Comparison of ENCODE assay signal across 1 cellular context in the genomic region with DNA sequence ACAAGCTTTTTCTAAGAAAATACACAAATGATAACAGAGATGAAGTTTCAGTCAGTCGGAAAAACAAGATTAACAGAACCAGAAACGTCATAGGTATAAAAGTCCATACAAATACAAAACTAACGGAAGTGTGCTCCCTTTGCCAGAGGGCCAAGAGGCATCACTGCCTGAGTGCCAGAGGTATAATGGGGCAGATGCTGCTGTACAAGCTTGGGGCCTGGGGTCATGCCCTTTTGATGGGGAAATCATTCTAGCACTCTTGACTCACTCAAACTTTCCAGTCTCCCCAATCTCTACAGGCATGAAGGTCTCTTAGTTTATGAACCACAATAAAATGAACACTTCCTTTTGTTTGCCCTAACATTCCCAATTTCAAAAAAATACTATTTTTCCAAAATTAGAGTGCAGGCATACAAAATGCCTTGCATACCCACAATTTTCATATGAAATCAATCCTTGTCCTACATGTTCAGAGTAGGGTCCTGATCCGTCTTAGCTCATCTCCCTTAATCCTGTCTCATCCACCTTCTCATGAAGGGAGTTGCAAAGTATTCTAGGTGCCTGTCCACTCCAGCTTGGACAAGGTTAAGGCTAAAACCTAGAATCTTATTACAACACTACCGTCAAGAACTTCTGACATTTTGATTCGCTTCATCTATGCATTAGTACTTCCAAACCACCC.
TF ChIP-seq lines count a peak whose summit lies in the region.

No MANE protein-coding gene starts in this region.

TF ChIP-seq in HCT116, 20 proteins besides CTCF, POLR2A, EP300 and RAD21 (continued from another document):
- TF ChIP-seq, protein P1, sequence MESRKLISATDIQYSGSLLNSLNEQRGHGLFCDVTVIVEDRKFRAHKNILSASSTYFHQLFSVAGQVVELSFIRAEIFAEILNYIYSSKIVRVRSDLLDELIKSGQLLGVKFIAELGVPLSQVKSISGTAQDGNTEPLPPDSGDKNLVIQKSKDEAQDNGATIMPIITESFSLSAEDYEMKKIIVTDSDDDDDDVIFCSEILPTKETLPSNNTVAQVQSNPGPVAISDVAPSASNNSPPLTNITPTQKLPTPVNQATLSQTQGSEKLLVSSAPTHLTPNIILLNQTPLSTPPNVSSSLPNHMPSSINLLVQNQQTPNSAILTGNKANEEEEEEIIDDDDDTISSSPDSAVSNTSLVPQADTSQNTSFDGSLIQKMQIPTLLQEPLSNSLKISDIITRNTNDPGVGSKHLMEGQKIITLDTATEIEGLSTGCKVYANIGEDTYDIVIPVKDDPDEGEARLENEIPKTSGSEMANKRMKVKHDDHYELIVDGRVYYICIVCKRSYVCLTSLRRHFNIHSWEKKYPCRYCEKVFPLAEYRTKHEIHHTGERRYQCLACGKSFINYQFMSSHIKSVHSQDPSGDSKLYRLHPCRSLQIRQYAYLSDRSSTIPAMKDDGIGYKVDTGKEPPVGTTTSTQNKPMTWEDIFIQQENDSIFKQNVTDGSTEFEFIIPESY (IDR thresholded peaks at IDR 0.05; ENCODE audit: extremely low read depth, insufficient replicate concordance, low read length): no peak
- TF ChIP-seq, protein P2, sequence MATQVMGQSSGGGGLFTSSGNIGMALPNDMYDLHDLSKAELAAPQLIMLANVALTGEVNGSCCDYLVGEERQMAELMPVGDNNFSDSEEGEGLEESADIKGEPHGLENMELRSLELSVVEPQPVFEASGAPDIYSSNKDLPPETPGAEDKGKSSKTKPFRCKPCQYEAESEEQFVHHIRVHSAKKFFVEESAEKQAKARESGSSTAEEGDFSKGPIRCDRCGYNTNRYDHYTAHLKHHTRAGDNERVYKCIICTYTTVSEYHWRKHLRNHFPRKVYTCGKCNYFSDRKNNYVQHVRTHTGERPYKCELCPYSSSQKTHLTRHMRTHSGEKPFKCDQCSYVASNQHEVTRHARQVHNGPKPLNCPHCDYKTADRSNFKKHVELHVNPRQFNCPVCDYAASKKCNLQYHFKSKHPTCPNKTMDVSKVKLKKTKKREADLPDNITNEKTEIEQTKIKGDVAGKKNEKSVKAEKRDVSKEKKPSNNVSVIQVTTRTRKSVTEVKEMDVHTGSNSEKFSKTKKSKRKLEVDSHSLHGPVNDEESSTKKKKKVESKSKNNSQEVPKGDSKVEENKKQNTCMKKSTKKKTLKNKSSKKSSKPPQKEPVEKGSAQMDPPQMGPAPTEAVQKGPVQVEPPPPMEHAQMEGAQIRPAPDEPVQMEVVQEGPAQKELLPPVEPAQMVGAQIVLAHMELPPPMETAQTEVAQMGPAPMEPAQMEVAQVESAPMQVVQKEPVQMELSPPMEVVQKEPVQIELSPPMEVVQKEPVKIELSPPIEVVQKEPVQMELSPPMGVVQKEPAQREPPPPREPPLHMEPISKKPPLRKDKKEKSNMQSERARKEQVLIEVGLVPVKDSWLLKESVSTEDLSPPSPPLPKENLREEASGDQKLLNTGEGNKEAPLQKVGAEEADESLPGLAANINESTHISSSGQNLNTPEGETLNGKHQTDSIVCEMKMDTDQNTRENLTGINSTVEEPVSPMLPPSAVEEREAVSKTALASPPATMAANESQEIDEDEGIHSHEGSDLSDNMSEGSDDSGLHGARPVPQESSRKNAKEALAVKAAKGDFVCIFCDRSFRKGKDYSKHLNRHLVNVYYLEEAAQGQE (IDR thresholded peaks at IDR 0.05; ENCODE audit: low read depth): no peak
- TF ChIP-seq JUND (IDR thresholded peaks at IDR 0.05) (no peak), CEBPB (IDR thresholded peaks at IDR 0.05; ENCODE audit: low read depth) (no peak), EZH2phosphoT487 (IDR thresholded peaks at IDR 0.05; ENCODE audit: borderline replicate concordance) (no peak), ELF1 (IDR thresholded peaks at IDR 0.05; ENCODE audit: borderline replicate concordance, low read depth) (no peak), SRF (IDR thresholded peaks at IDR 0.05; ENCODE audit: low read depth) (no peak), SIN3A (IDR thresholded peaks at IDR 0.05; ENCODE audit: low read depth) (no peak)
- TF ChIP-seq, protein P3, sequence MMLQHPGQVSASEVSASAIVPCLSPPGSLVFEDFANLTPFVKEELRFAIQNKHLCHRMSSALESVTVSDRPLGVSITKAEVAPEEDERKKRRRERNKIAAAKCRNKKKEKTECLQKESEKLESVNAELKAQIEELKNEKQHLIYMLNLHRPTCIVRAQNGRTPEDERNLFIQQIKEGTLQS (IDR thresholded peaks at IDR 0.05): no peak
